In genomic region chr7:94923412-94923811, GRCh38 we compare ENCODE assay signal across 26 cellular contexts. TPM values are rescaled to one million over a fixed set of nuclear protein-coding genes. Genes with fewer than 3 reads are reported as not detected.
"Had no signal": no experiment of that assay in that cellular context is flagged by ENCODE, and none has a peak within 500 bp of the region (broad histone marks: within the 10 kb centered on the region; RNA-seq: fewer than 3 reads in every experiment).

No MANE protein-coding gene starts in this region.

- ATAC-seq: activated CD8-positive, alpha-beta T cell treated with anti-CD3 and anti-CD28 coated beads, Interleukin-2, amount 10 ng/mL, durations not matched to agents 7 days and 5 days; effector memory CD8-positive, alpha-beta T cell; left ventricle myocardium superior; right cardiac atrium; upper lobe of right lung had no signal

- H2AFZ ChIP-seq: parathyroid adenoma had no signal

- H3K27me3 ChIP-seq: esophagus muscularis mucosa, thyroid gland, upper lobe of right lung had no signal

- H3K4me3 Mint-ChIP-seq: activated CD8-positive, alpha-beta T cell treated with anti-CD3 and anti-CD28 coated beads, Interleukin-2, amount 10 ng/mL, durations not matched to agents 7 days and 5 days; activated T-helper 1 cell treated with anti-CD3 and anti-CD28 coated beads, Interleukin-12 subunit alpha, Interleukin-12 subunit beta, Interleukin-2, Interleukin-4 antibody, amounts not matched to agents 30 ng/mL and 10 ng/mL and 1 ng/mL, durations not matched to agents 14 hours and 24 hours and 36 hours; brain; dendritic cell treated with granulocyte-macrophage colony-stimulating factor and Interleukin-4, amounts not matched to agents 40 ng/mL and 50 ng/mL, for 4 days; effector memory CD8-positive, alpha-beta T cell; stimulated activated naive CD8-positive, alpha-beta T cell treated with anti-CD3 and anti-CD28 coated beads, Interleukin-15, Interleukin-2, amounts not matched to agents 100 ng/mL and 50 ng/mL, for 24 hours had no signal

- H3K27ac ChIP-seq: esophagus muscularis mucosa, parathyroid adenoma, thyroid gland, upper lobe of right lung, WERI-Rb-1 had no signal

- FAIRE-seq: frontal cortex had no signal

- H3K9me3 ChIP-seq: esophagus muscularis mucosa, thyroid gland, upper lobe of right lung had no signal

- H3K27ac Mint-ChIP-seq: activated CD8-positive, alpha-beta T cell treated with anti-CD3 and anti-CD28 coated beads, Interleukin-2, amount 10 ng/mL, durations not matched to agents 7 days and 5 days; activated T-helper 1 cell treated with anti-CD3 and anti-CD28 coated beads, Interleukin-12 subunit alpha, Interleukin-12 subunit beta, Interleukin-2, Interleukin-4 antibody, amounts not matched to agents 30 ng/mL and 10 ng/mL and 1 ng/mL, durations not matched to agents 14 hours and 24 hours and 36 hours; brain; dendritic cell treated with granulocyte-macrophage colony-stimulating factor and Interleukin-4, amounts not matched to agents 40 ng/mL and 50 ng/mL, for 4 days; effector memory CD8-positive, alpha-beta T cell; stimulated activated naive CD8-positive, alpha-beta T cell treated with anti-CD3 and anti-CD28 coated beads, Interleukin-15, Interleukin-2, amounts not matched to agents 100 ng/mL and 50 ng/mL, for 24 hours had no signal

- H3K4me1 ChIP-seq: thyroid gland, upper lobe of right lung had no signal

- H3K4me3 ChIP-seq: esophagus muscularis mucosa, thyroid gland, upper lobe of right lung had no signal

- H3K9me3 Mint-ChIP-seq: activated T-helper 1 cell treated with anti-CD3 and anti-CD28 coated beads, Interleukin-12 subunit alpha, Interleukin-12 subunit beta, Interleukin-2, Interleukin-4 antibody, amounts not matched to agents 30 ng/mL and 10 ng/mL and 1 ng/mL, durations not matched to agents 14 hours and 24 hours and 36 hours; dendritic cell treated with granulocyte-macrophage colony-stimulating factor and Interleukin-4, amounts not matched to agents 40 ng/mL and 50 ng/mL, for 4 days; effector memory CD8-positive, alpha-beta T cell; stimulated activated naive CD8-positive, alpha-beta T cell treated with anti-CD3 and anti-CD28 coated beads, Interleukin-15, Interleukin-2, amounts not matched to agents 100 ng/mL and 50 ng/mL, for 24 hours had no signal

- DNase-seq: activated CD4-positive, alpha-beta T cell treated with anti-CD3 and anti-CD28 coated beads for 1 hour; activated CD4-positive, alpha-beta T cell treated with anti-CD3 and anti-CD28 coated beads, Interleukin-2, amount 50 U/mL, for 1 hour; activated CD8-positive, alpha-beta T cell treated with anti-CD3 and anti-CD28 coated beads, Interleukin-2, amount 10 ng/mL, durations not matched to agents 7 days and 5 days; activated gamma-delta T cell; activated naive CD4-positive, alpha-beta T cell treated with anti-CD3 and anti-CD28 coated beads, Interleukin-2, amount 50 U/mL, for 16 hours; aorta; effector memory CD8-positive, alpha-beta T cell; hippocampal formation; left ventricle myocardium superior; mesenchymal stem cell; nucleus accumbens; right cardiac atrium; stimulated activated CD4-positive, alpha-beta T cell treated with anti-CD3 and anti-CD28 coated beads, Interleukin-12 subunit alpha, Interleukin-12 subunit beta, amount 100 ng/mL, for 4 hours; stimulated activated CD4-positive, alpha-beta T cell treated with anti-CD3 and anti-CD28 coated beads, Interleukin-4, amount 100 ng/mL, for 4 hours; substantia nigra; thyroid gland; upper lobe of right lung; WERI-Rb-1 had no signal

- H3K9ac ChIP-seq: parathyroid adenoma had no signal

- H3K36me3 ChIP-seq: esophagus muscularis mucosa, thyroid gland, upper lobe of right lung, WERI-Rb-1 had no signal

- H3K27me3 Mint-ChIP-seq: brain; dendritic cell treated with granulocyte-macrophage colony-stimulating factor and Interleukin-4, amounts not matched to agents 40 ng/mL and 50 ng/mL, for 4 days; effector memory CD8-positive, alpha-beta T cell had no signal

RNA-seq across cellular contexts. Expression of gene PPP1R9A, which starts 16.0 kb away (rescaled TPM):
- total RNA-seq: activated CD8-positive, alpha-beta T cell treated with anti-CD3 and anti-CD28 coated beads, Interleukin-2, amount 10 ng/mL, durations not matched to agents 7 days and 5 days; activated T-helper 1 cell treated with anti-CD3 and anti-CD28 coated beads, Interleukin-12 subunit alpha, Interleukin-12 subunit beta, Interleukin-2, Interleukin-4 antibody, amounts not matched to agents 30 ng/mL and 10 ng/mL and 1 ng/mL, durations not matched to agents 14 hours and 24 hours and 36 hours; T-helper 2 cell treated with Interferon-gamma antibody and Interleukin-4, amounts not matched to agents 100 ng/mL and 5 ng/mL, for 36 hours had no signal
